In the genomic region with DNA sequence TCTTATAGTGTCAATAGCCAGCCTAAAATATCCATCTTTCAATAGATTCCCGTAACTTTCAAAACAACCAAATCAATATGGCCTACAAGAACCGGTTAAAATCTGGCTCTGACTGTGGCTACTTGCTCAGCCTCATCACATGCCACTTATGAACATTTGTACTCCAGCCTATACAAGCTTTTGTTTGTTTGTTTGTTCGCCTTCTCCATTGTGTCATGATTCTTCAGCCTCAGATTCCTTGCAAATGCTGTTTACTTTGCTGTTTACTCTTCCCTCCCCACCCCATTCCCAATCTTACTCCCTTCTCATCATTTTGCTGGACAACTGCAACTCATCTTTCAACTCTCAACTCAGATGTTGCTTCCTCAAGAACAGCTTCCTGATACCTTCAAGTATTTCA, we compare ENCODE assay signal across 21 cellular contexts.
DNase-seq lines count a peak whose midpoint lies in the region; ATAC-seq and TF ChIP-seq lines count a peak whose summit lies in the region.
"Had no signal": no experiment of that assay in that cellular context is flagged by ENCODE, and none has a peak within 500 bp of the region (broad histone marks: within the 10 kb centered on the region; RNA-seq: fewer than 3 reads in every experiment).

No MANE protein-coding gene starts in this region.

- CTCF ChIA-PET in A673 (lab: Charles Lee) = no interaction called here

- H3K4me3 ChIP-seq in left ventricle myocardium inferior (no peak overlapping the region), GM23338 (no peak overlapping the region), neural progenitor cell (no peak overlapping the region), A673 (ENCODE audit: low read depth, low read length, poor library complexity, severe bottlenecking) (no peak overlapping the region)
- H3K4me3 ChIP-seq: A549, BLaER1 had no signal

- H3K4me1 ChIP-seq in left ventricle myocardium inferior (peaks cover 6% of the 10 kb centered on the region), GM23338 (ENCODE audit: insufficient read depth) (peaks cover 13% of the 10 kb centered on the region), neural progenitor cell (peaks cover 9% of the 10 kb centered on the region), A673 (ENCODE audit: insufficient read depth, low read length, poor library complexity, severe bottlenecking) (no peaks in the 10 kb centered on the region)
- H3K4me1 ChIP-seq: A549, BLaER1 had no signal

- H3K27ac Mint-ChIP-seq in GM23338 (no peak overlapping the region), neural progenitor cell (no peak overlapping the region)
- H3K27ac Mint-ChIP-seq: CD14-positive monocyte; CD4-positive, alpha-beta memory T cell; CD4-positive, CD25-positive, alpha-beta regulatory T cell; CD8-positive, alpha-beta memory T cell had no signal

- H3K36me3 Mint-ChIP-seq in GM23338 (ENCODE audit: low read depth) = peaks cover 5% of the 10 kb centered on the region; the same call in 1 of the 3 replicates
- H3K36me3 Mint-ChIP-seq in neural progenitor cell = peaks cover 2% of the 10 kb centered on the region
- H3K36me3 Mint-ChIP-seq: CD14-positive monocyte; CD4-positive, alpha-beta memory T cell; CD4-positive, CD25-positive, alpha-beta regulatory T cell; CD8-positive, alpha-beta memory T cell had no signal

- no peak overlapping the region for H3K4me2 ChIP-seq in GM23338
- no peak overlapping the region for H3K4me2 ChIP-seq in neural progenitor cell
- H3K4me2 ChIP-seq: A549, BLaER1 had no signal

- H3K36me3 ChIP-seq in left ventricle myocardium inferior (no peaks in the 10 kb centered on the region), GM23338 (ENCODE audit: insufficient read depth) (no peaks in the 10 kb centered on the region; the same call in 1 of the 2 replicates), neural progenitor cell (no peaks in the 10 kb centered on the region), A673 (ENCODE audit: insufficient read depth, low read length, poor library complexity, severe bottlenecking) (no peaks in the 10 kb centered on the region)
- H3K36me3 ChIP-seq: BE2C, BLaER1 had no signal

- H3K27me3 ChIP-seq in left ventricle myocardium inferior (ENCODE audit: low read depth) = no peaks in the 10 kb centered on the region
- no peaks in the 10 kb centered on the region for H3K27me3 ChIP-seq in GM23338 (ENCODE audit: insufficient read depth)
- no peaks in the 10 kb centered on the region for H3K27me3 ChIP-seq in neural progenitor cell
- H3K27me3 ChIP-seq in A673 (replicated peaks; ENCODE audit: insufficient read depth, low read depth, low read length, poor library complexity) = no peaks in the 10 kb centered on the region
- H3K27me3 ChIP-seq: BE2C, BLaER1 had no signal

- H4K20me1 ChIP-seq in GM23338 (replicated peaks; ENCODE audit: insufficient read depth) = no peaks in the 10 kb centered on the region
- H4K20me1 ChIP-seq in neural progenitor cell (ENCODE audit: low read depth) = no peaks in the 10 kb centered on the region
- H4K20me1 ChIP-seq: BLaER1 had no signal

- no peak overlapping the region for H3K4me3 Mint-ChIP-seq in GM23338
- no peak overlapping the region for H3K4me3 Mint-ChIP-seq in neural progenitor cell
- H3K4me3 Mint-ChIP-seq: CD14-positive monocyte; CD4-positive, alpha-beta memory T cell; CD4-positive, CD25-positive, alpha-beta regulatory T cell; CD8-positive, alpha-beta memory T cell had no signal

- no peaks in the 10 kb centered on the region for H3F3A ChIP-seq in GM23338 (replicated peaks; ENCODE audit: low read depth)
- H3F3A ChIP-seq in neural progenitor cell (ENCODE audit: low read depth) = no peaks in the 10 kb centered on the region

- peaks cover 6% of the 10 kb centered on the region for H3K9me3 ChIP-seq in left ventricle myocardium inferior (replicated peaks)
- no peaks in the 10 kb centered on the region for H3K9me3 ChIP-seq in neural progenitor cell (ENCODE audit: low read depth)
- H3K9me3 ChIP-seq in A673 (ENCODE audit: low read depth, low read length, poor library complexity, severe bottlenecking) = no peaks in the 10 kb centered on the region
- H3K9me3 ChIP-seq: A549, BE2C had no signal

- H3K27me3 Mint-ChIP-seq in GM23338 (ENCODE audit: insufficient read depth, low read depth, poor library complexity) = no peaks in the 10 kb centered on the region
- peaks cover 4% of the 10 kb centered on the region for H3K27me3 Mint-ChIP-seq in neural progenitor cell (ENCODE audit: insufficient read depth, low read depth)
- H3K27me3 Mint-ChIP-seq: CD4-positive, CD25-positive, alpha-beta regulatory T cell had no signal

- H2AFZ ChIP-seq in GM23338 = peak overlapping the region; percentile 58; the same call in 1 of the 2 replicates
- peak overlapping the region; percentile 44 for H2AFZ ChIP-seq in neural progenitor cell (replicated peaks)

- TF ChIP-seq CTCF in left ventricle myocardium inferior (IDR thresholded peaks at IDR 0.05; ENCODE audit: borderline replicate concordance) (no peak), GM23338 (conservative IDR thresholded peaks at IDR 0.05; ENCODE audit: low read depth in 2 of 2) (no peak), neural progenitor cell (IDR thresholded peaks at IDR 0.05) (no peak), A673 (conservative IDR thresholded peaks at IDR 0.05; ENCODE audit: low read depth, low read length) (no peak)

- POLR2A ChIA-PET in A673 (lab: Charles Lee; ENCODE audit: low non-redundant PET) = no interaction called here

- ATAC-seq in left cardiac atrium (no peak), GM23338 (no peak)

- BruUV-seq in A673 (replicated peaks; lab: Mats Ljungman, UMichigan) = no TSS peak

- H3K4me1 Mint-ChIP-seq in GM23338 = peaks cover 17% of the 10 kb centered on the region
- H3K4me1 Mint-ChIP-seq in neural progenitor cell = peaks cover 3% of the 10 kb centered on the region
- H3K4me1 Mint-ChIP-seq: CD14-positive monocyte; CD4-positive, alpha-beta memory T cell; CD4-positive, CD25-positive, alpha-beta regulatory T cell; CD8-positive, alpha-beta memory T cell had no signal

- peaks cover 37% of the 10 kb centered on the region for H3K9me2 ChIP-seq in GM23338 (ENCODE audit: insufficient read depth)

- intact Hi-C loops in left ventricle myocardium inferior (cut with micrococcal nuclease) = no loop called here
- intact Hi-C loops in left cardiac atrium (cut with DNase I) = no loop called here
- intact Hi-C loops in A673 (cut with micrococcal nuclease; ENCODE audit: unreplicated experiment) = no loop called here

- H3K27ac ChIP-seq in left ventricle myocardium inferior (replicated peaks) (peak overlapping the region; percentile 64), GM23338 (ENCODE audit: low read depth) (no peak overlapping the region), neural progenitor cell (no peak overlapping the region), A673 (ENCODE audit: low read depth, low read length, poor library complexity, severe bottlenecking) (no peak overlapping the region)
- H3K27ac ChIP-seq: 22Rv1, A549, BLaER1 had no signal

- no peaks in the 10 kb centered on the region; the same call in 2 of the 3 replicates for H3K9me3 Mint-ChIP-seq in GM23338
- peaks cover 8% of the 10 kb centered on the region for H3K9me3 Mint-ChIP-seq in neural progenitor cell

- DNase-seq in left ventricle myocardium inferior (no peak), left cardiac atrium (no peak), GM23338 (ENCODE audit: low spot score) (no peak), neural progenitor cell (ENCODE audit: low spot score) (no peak), A673 (ENCODE audit: low spot score) (no peak)
- DNase-seq: ACHN; BE2C; C1 segment of cervical spinal cord; CD4-positive, alpha-beta memory T cell; CD4-positive, CD25-positive, alpha-beta regulatory T cell; CD8-positive, alpha-beta memory T cell; COR-L47; DMS 273 treated with DMSO at 0.1 percent for 48 hours; DMS153; DMS53; DMS79 treated with DMSO at 0.1 percent for 48 hours; GF-D8 had no signal

- H3K79me2 ChIP-seq in GM23338 (replicated peaks; ENCODE audit: insufficient read depth) (no peaks in the 10 kb centered on the region), neural progenitor cell (ENCODE audit: low read depth) (no peaks in the 10 kb centered on the region)

- H3K9ac ChIP-seq in neural progenitor cell = no peak overlapping the region
- H3K9ac ChIP-seq: BLaER1 had no signal

TF ChIP-seq in GM23338, 12 proteins besides CTCF, POLR2A, EP300 and RAD21 (continues in another document):
- no peak for TF ChIP-seq EZH2 (IDR thresholded peaks at IDR 0.05; ENCODE audit: low read depth, unreplicated experiment)
- TF ChIP-seq NANOG (IDR thresholded peaks at IDR 0.05; ENCODE audit: borderline replicate concordance) = no peak
- TF ChIP-seq JUNB (IDR thresholded peaks at IDR 0.05; ENCODE audit: unreplicated experiment) = no peak
- no peak for TF ChIP-seq CREB1 (CRISPR knock-in tag; IDR thresholded peaks at IDR 0.05; ENCODE audit: low read depth)
- TF ChIP-seq, protein P1, sequence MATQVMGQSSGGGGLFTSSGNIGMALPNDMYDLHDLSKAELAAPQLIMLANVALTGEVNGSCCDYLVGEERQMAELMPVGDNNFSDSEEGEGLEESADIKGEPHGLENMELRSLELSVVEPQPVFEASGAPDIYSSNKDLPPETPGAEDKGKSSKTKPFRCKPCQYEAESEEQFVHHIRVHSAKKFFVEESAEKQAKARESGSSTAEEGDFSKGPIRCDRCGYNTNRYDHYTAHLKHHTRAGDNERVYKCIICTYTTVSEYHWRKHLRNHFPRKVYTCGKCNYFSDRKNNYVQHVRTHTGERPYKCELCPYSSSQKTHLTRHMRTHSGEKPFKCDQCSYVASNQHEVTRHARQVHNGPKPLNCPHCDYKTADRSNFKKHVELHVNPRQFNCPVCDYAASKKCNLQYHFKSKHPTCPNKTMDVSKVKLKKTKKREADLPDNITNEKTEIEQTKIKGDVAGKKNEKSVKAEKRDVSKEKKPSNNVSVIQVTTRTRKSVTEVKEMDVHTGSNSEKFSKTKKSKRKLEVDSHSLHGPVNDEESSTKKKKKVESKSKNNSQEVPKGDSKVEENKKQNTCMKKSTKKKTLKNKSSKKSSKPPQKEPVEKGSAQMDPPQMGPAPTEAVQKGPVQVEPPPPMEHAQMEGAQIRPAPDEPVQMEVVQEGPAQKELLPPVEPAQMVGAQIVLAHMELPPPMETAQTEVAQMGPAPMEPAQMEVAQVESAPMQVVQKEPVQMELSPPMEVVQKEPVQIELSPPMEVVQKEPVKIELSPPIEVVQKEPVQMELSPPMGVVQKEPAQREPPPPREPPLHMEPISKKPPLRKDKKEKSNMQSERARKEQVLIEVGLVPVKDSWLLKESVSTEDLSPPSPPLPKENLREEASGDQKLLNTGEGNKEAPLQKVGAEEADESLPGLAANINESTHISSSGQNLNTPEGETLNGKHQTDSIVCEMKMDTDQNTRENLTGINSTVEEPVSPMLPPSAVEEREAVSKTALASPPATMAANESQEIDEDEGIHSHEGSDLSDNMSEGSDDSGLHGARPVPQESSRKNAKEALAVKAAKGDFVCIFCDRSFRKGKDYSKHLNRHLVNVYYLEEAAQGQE (IDR thresholded peaks at IDR 0.05; ENCODE audit: unreplicated experiment) = no peak
